In genomic region chr15:100899601-100900000, GRCh38 we compare ENCODE assay signal across 22 cellular contexts. TPM values are rescaled to one million over a fixed set of nuclear protein-coding genes. Genes with fewer than 3 reads are reported as not detected.
"Had no signal": no experiment of that assay in that cellular context is flagged by ENCODE, and none has a peak within 500 bp of the region (broad histone marks: within the 10 kb centered on the region; RNA-seq: fewer than 3 reads in every experiment).

No MANE protein-coding gene starts in this region.

- H3K4me3 ChIP-seq: ascending aorta, cardiac muscle cell, right lobe of liver, skin epidermis, vagina had no signal

- H3K27ac ChIP-seq: ascending aorta, cardiac muscle cell, right lobe of liver had no signal

- H3K4me1 ChIP-seq: right lobe of liver had no signal

- H3K36me3 ChIP-seq: ascending aorta, cardiac muscle cell, right lobe of liver, vagina had no signal

- H3K27me3 ChIP-seq: ascending aorta, cardiac muscle cell, right lobe of liver, vagina had no signal

- H3K9me3 ChIP-seq: ascending aorta, right lobe of liver, vagina had no signal

- ATAC-seq: naive thymus-derived CD4-positive, alpha-beta T cell; right lobe of liver; stimulated activated effector memory CD8-positive, alpha-beta T cell treated with anti-CD3 and anti-CD28 coated beads, Interleukin-12 subunit alpha, Interleukin-12 subunit beta, amount 100 ng/mL, for 72 hours had no signal

- DNase-seq: activated CD4-positive, alpha-beta memory T cell treated with anti-CD3 and anti-CD28 coated beads, Interleukin-2, amount 10 ng/mL, durations not matched to agents 7 days and 5 days; activated CD4-positive, alpha-beta T cell treated with anti-CD3 and anti-CD28 coated beads, Interleukin-2, amount 10 ng/mL, durations not matched to agents 7 days and 5 days; activated CD4-positive, CD25-positive, alpha-beta regulatory T cell treated with anti-CD3 and anti-CD28 coated beads, Interleukin-2, amount 50 U/mL, for 72 hours; activated CD8-positive, alpha-beta memory T cell treated with anti-CD3 and anti-CD28 coated beads, Interleukin-2, amount 50 U/mL, for 48 hours; activated gamma-delta T cell; activated naive CD4-positive, alpha-beta T cell treated with anti-CD3 and anti-CD28 coated beads, Interleukin-2, amount 10 ng/mL, durations not matched to agents 7 days and 5 days; activated naive CD8-positive, alpha-beta T cell treated with anti-CD3 and anti-CD28 coated beads, Interleukin-2, amount 10 ng/mL, durations not matched to agents 7 days and 5 days; activated T-cell treated with anti-CD3 and anti-CD28 coated beads, Interleukin-2, amount 50 U/mL, for 24 hours; cortex of kidney; glutamatergic neuron; mammary epithelial cell; midbrain; naive thymus-derived CD4-positive, alpha-beta T cell; nucleus accumbens; stimulated activated CD4-positive, alpha-beta T cell treated with anti-CD3 and anti-CD28 coated beads, Interleukin-4, amount 100 ng/mL, for 24 hours had no signal

RNA-seq across cellular contexts. Expression of gene LRRK1, which starts 19.6 kb away (rescaled TPM):
- polyA plus RNA-seq: naive thymus-derived CD4-positive, alpha-beta T cell had no signal

RNA-seq across cellular contexts. Expression of gene ALDH1A3, which starts 20.0 kb away (rescaled TPM):
- total RNA-seq: activated CD4-positive, alpha-beta memory T cell treated with anti-CD3 and anti-CD28 coated beads, Interleukin-2, amount 10 ng/mL, durations not matched to agents 7 days and 5 days; activated CD4-positive, alpha-beta T cell treated with anti-CD3 and anti-CD28 coated beads, Interleukin-2, amount 10 ng/mL, durations not matched to agents 7 days and 5 days; activated naive CD8-positive, alpha-beta T cell treated with anti-CD3 and anti-CD28 coated beads, Interleukin-2, amount 10 ng/mL, durations not matched to agents 7 days and 5 days; cardiac muscle cell; naive thymus-derived CD4-positive, alpha-beta T cell; T-helper 1 cell treated with Interleukin-12 subunit alpha and Interleukin-12 subunit beta and Interleukin-4 antibody, amounts not matched to agents 30 ng/mL and 1 ng/mL, for 36 hours had no signal
- polyA plus RNA-seq: naive thymus-derived CD4-positive, alpha-beta T cell had no signal
